13 cellular contexts compared by ENCODE assay signal in the genomic region with DNA sequence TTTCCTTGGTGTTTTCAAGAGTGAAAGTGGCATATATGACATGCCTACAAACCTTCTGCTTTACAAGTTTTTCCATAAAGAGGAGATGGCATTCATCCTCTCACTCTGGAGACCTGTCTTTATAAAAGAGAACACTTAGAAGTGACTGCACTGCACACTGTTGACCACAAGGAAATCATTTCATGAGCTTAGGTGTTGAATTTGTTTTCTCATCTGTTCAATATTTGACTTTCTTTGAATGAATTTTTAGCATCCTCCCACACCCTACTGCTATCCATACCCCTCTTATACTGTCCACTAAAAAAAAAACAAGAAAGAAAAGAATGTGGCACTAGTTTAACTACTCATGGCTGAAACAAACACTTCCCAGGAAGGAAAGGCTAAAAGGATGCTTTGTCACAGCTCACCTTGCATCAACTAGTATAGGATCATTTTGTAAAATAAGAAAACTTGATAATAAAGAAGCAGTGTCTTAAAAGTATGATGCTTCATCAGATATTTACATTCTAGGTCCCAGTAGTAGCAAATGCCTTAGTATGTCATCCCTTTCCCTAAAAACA.
DNase-seq lines count a peak whose midpoint lies in the region; ATAC-seq and TF ChIP-seq lines count a peak whose summit lies in the region.
"Had no signal": no experiment of that assay in that cellular context is flagged by ENCODE, and none has a peak within 500 bp of the region (broad histone marks: within the 10 kb centered on the region; RNA-seq: fewer than 3 reads in every experiment).

No MANE protein-coding gene starts in this region.

- H3K4me3 Mint-ChIP-seq in activated CD4-positive, alpha-beta memory T cell treated with anti-CD3 and anti-CD28 coated beads for 36 hours: no peak overlapping the region
- H3K4me3 Mint-ChIP-seq in activated CD4-positive, alpha-beta memory T cell treated with anti-CD3 and anti-CD28 coated beads, Interleukin-2, amount 10 ng/mL, durations not matched to agents 7 days and 5 days: no peak overlapping the region
- no peak overlapping the region for H3K4me3 Mint-ChIP-seq in WTC11
- H3K4me3 Mint-ChIP-seq in glutamatergic neuron (ENCODE audit: unreplicated experiment): no peak overlapping the region
- H3K4me3 Mint-ChIP-seq: stimulated activated memory B cell treated with anti-CD40 and anti-IgM and Interleukin-4, amounts not matched to agents 10 μg/mL and 1 μg/mL and 100 μg/mL, for 72 hours had no signal

- H3K4me1 ChIP-seq in tibial artery: peaks cover 0 to 41% (median 18%) of the 10 kb centered on the region in 4 donors

- CTCF ChIA-PET in activated CD4-positive, alpha-beta memory T cell treated with anti-CD3 and anti-CD28 coated beads for 36 hours (lab: Charles Lee): interaction anchor here (1.0 to 2.4 kb wide), 5 partner anchors 10 to 301 kb away, joined by 3 to 9 read pairs (median 4); no protein-coding TSS in a partner anchor
- CTCF ChIA-PET in activated CD4-positive, alpha-beta memory T cell treated with anti-CD3 and anti-CD28 coated beads, Interleukin-2, amount 10 ng/mL, durations not matched to agents 7 days and 5 days (lab: Charles Lee): no interaction called here
- CTCF ChIA-PET in WTC11 (lab: Charles Lee): interaction anchor here (0.5 to 1.5 kb wide), 10 partner anchors 11 to 491 kb away, joined by 3 to 5 read pairs (median 3); a partner anchor contains a TSS

- peaks cover 6 to 8% (median 7%) of the 10 kb centered on the region in 3 donors for H3K36me3 ChIP-seq in tibial artery

- TF ChIP-seq CTCF in WTC11 (IDR thresholded peaks at IDR 0.05): no peak
- peak; percentile 66 for TF ChIP-seq CTCF in glutamatergic neuron (IDR thresholded peaks at IDR 0.05; ENCODE audit: partially characterized antibody, unreplicated experiment)
- TF ChIP-seq CTCF in tibial artery (IDR thresholded peaks at IDR 0.05): peak in 1 of 2 experiments; percentile 22

- no peaks in the 10 kb centered on the region for H3K27me3 Mint-ChIP-seq in activated CD4-positive, alpha-beta memory T cell treated with anti-CD3 and anti-CD28 coated beads for 36 hours
- no peaks in the 10 kb centered on the region for H3K27me3 Mint-ChIP-seq in activated CD4-positive, alpha-beta memory T cell treated with anti-CD3 and anti-CD28 coated beads, Interleukin-2, amount 10 ng/mL, durations not matched to agents 7 days and 5 days
- H3K27me3 Mint-ChIP-seq in WTC11 (ENCODE audit: low read depth): no peaks in the 10 kb centered on the region
- H3K27me3 Mint-ChIP-seq in glutamatergic neuron (ENCODE audit: unreplicated experiment): no peaks in the 10 kb centered on the region
- H3K27me3 Mint-ChIP-seq: stimulated activated memory B cell treated with anti-CD40 and anti-IgM and Interleukin-4, amounts not matched to agents 10 μg/mL and 1 μg/mL and 100 μg/mL, for 72 hours had no signal

- no peaks in the 10 kb centered on the region for H3K9me3 Mint-ChIP-seq in activated CD4-positive, alpha-beta memory T cell treated with anti-CD3 and anti-CD28 coated beads for 36 hours
- H3K9me3 Mint-ChIP-seq in activated CD4-positive, alpha-beta memory T cell treated with anti-CD3 and anti-CD28 coated beads, Interleukin-2, amount 10 ng/mL, durations not matched to agents 7 days and 5 days: no peaks in the 10 kb centered on the region
- H3K9me3 Mint-ChIP-seq in WTC11 (no peaks in the 10 kb centered on the region), glutamatergic neuron (ENCODE audit: unreplicated experiment) (no peaks in the 10 kb centered on the region)
- H3K9me3 Mint-ChIP-seq: stimulated activated memory B cell treated with anti-CD40 and anti-IgM and Interleukin-4, amounts not matched to agents 10 μg/mL and 1 μg/mL and 100 μg/mL, for 72 hours had no signal

- no peaks in the 10 kb centered on the region for H3K9me3 ChIP-seq in tibial artery

- peaks cover 17% of the 10 kb centered on the region for H3K36me3 Mint-ChIP-seq in activated CD4-positive, alpha-beta memory T cell treated with anti-CD3 and anti-CD28 coated beads for 36 hours
- peaks cover 22% of the 10 kb centered on the region for H3K36me3 Mint-ChIP-seq in activated CD4-positive, alpha-beta memory T cell treated with anti-CD3 and anti-CD28 coated beads, Interleukin-2, amount 10 ng/mL, durations not matched to agents 7 days and 5 days (ENCODE audit: low read depth)
- no peaks in the 10 kb centered on the region; the same call in 1 of the 2 replicates for H3K36me3 Mint-ChIP-seq in WTC11
- no peaks in the 10 kb centered on the region for H3K36me3 Mint-ChIP-seq in glutamatergic neuron (ENCODE audit: unreplicated experiment)

- DNase-seq in activated CD4-positive, alpha-beta memory T cell treated with anti-CD3 and anti-CD28 coated beads for 36 hours: no peak
- DNase-seq in activated CD4-positive, alpha-beta memory T cell treated with anti-CD3 and anti-CD28 coated beads, Interleukin-2, amount 10 ng/mL, durations not matched to agents 7 days and 5 days: no peak
- no peak for DNase-seq in WTC11 (ENCODE audit: low spot score)
- DNase-seq in glutamatergic neuron: no peak
- DNase-seq in tibial artery: no peak
- DNase-seq in activated effector memory CD4-positive, alpha-beta T cell treated with Interleukin-2 at 50 U/mL for 16 hours: no peak
- DNase-seq in SW480 (ENCODE audit: low spot score): no peak
- DNase-seq: aorta, GDM1, NCI-H1417 treated with DMSO at 0.1 percent for 48 hours, NCI-H69 had no signal

- H3K27me3 ChIP-seq in tibial artery: no peaks in the 10 kb centered on the region

- H3K4me1 Mint-ChIP-seq in activated CD4-positive, alpha-beta memory T cell treated with anti-CD3 and anti-CD28 coated beads for 36 hours (ENCODE audit: low read depth): peaks cover 28% of the 10 kb centered on the region
- peaks cover 11% of the 10 kb centered on the region for H3K4me1 Mint-ChIP-seq in activated CD4-positive, alpha-beta memory T cell treated with anti-CD3 and anti-CD28 coated beads, Interleukin-2, amount 10 ng/mL, durations not matched to agents 7 days and 5 days
- H3K4me1 Mint-ChIP-seq in WTC11 (peaks cover 2% of the 10 kb centered on the region), glutamatergic neuron (ENCODE audit: low read depth, unreplicated experiment) (no peaks in the 10 kb centered on the region)
- H3K4me1 Mint-ChIP-seq: stimulated activated memory B cell treated with anti-CD40 and anti-IgM and Interleukin-4, amounts not matched to agents 10 μg/mL and 1 μg/mL and 100 μg/mL, for 72 hours had no signal

- peak overlapping the region; percentile 8 to 53 for H3K27ac ChIP-seq in tibial artery

- POLR2A ChIA-PET in activated CD4-positive, alpha-beta memory T cell treated with anti-CD3 and anti-CD28 coated beads for 36 hours (lab: Charles Lee): no interaction called here
- POLR2A ChIA-PET in activated CD4-positive, alpha-beta memory T cell treated with anti-CD3 and anti-CD28 coated beads, Interleukin-2, amount 10 ng/mL, durations not matched to agents 7 days and 5 days (lab: Charles Lee): no interaction called here
- POLR2A ChIA-PET in WTC11 (lab: Charles Lee): interaction anchor here (1.0 kb wide), 1 partner anchor 10 kb away, joined by 3 read pairs; no protein-coding TSS in a partner anchor

- intact Hi-C loops in activated CD4-positive, alpha-beta memory T cell treated with anti-CD3 and anti-CD28 coated beads for 36 hours (cut with micrococcal nuclease): loop anchor here (5.0 kb wide), 1 partner anchor 39 kb away; no protein-coding TSS in a partner anchor
- intact Hi-C loops in tibial artery (cut with DNase I; ENCODE audit: low total_unique reads): no loop called here

- ATAC-seq in WTC11 (peak; percentile 58; the same call in 1 of the 2 replicates), GM18502 (IDR thresholded peaks at IDR 0.05; ENCODE audit: poor library complexity, unreplicated experiment) (no peak)
- ATAC-seq: stimulated activated memory B cell treated with anti-CD40 and anti-IgM and Interleukin-4, amounts not matched to agents 10 μg/mL and 1 μg/mL and 100 μg/mL, for 72 hours had no signal

- no peak overlapping the region for H3K4me3 ChIP-seq in tibial artery

- peak overlapping the region; percentile 18 for H3K27ac Mint-ChIP-seq in activated CD4-positive, alpha-beta memory T cell treated with anti-CD3 and anti-CD28 coated beads for 36 hours
- no peak overlapping the region for H3K27ac Mint-ChIP-seq in activated CD4-positive, alpha-beta memory T cell treated with anti-CD3 and anti-CD28 coated beads, Interleukin-2, amount 10 ng/mL, durations not matched to agents 7 days and 5 days
- no peak overlapping the region for H3K27ac Mint-ChIP-seq in WTC11
- no peak overlapping the region for H3K27ac Mint-ChIP-seq in glutamatergic neuron (ENCODE audit: unreplicated experiment)
- H3K27ac Mint-ChIP-seq: stimulated activated memory B cell treated with anti-CD40 and anti-IgM and Interleukin-4, amounts not matched to agents 10 μg/mL and 1 μg/mL and 100 μg/mL, for 72 hours had no signal

TF ChIP-seq in WTC11, 78 proteins besides CTCF, POLR2A, EP300 and RAD21 (continues in another document):
- TF ChIP-seq ZNF232 (CRISPR knock-in tag; IDR thresholded peaks at IDR 0.05) (no peak), ZNF138 (CRISPR knock-in tag; conservative IDR thresholded peaks at IDR 0.05) (no peak), JAZF1 (CRISPR knock-in tag; IDR thresholded peaks at IDR 0.05) (no peak), SOX15 (CRISPR knock-in tag; IDR thresholded peaks at IDR 0.05) (no peak), ZNF671 (CRISPR knock-in tag; IDR thresholded peaks at IDR 0.05) (no peak), NFATC4 (CRISPR knock-in tag; IDR thresholded peaks at IDR 0.05) (no peak), SMAD3 (CRISPR knock-in tag; IDR thresholded peaks at IDR 0.05; ENCODE audit: borderline replicate concordance) (no peak)
- TF ChIP-seq, protein P1, sequence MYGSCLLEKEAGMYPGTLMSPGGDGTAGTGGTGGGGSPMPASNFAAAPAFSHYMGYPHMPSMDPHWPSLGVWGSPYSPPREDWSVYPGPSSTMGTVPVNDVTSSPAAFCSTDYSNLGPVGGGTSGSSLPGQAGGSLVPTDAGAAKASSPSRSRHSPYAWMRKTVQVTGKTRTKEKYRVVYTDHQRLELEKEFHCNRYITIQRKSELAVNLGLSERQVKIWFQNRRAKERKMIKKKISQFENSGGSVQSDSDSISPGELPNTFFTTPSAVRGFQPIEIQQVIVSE (CRISPR knock-in tag; IDR thresholded peaks at IDR 0.05; ENCODE audit: borderline replicate concordance): no peak
